ENCODE assay signal across 17 cellular contexts in the genomic region with DNA sequence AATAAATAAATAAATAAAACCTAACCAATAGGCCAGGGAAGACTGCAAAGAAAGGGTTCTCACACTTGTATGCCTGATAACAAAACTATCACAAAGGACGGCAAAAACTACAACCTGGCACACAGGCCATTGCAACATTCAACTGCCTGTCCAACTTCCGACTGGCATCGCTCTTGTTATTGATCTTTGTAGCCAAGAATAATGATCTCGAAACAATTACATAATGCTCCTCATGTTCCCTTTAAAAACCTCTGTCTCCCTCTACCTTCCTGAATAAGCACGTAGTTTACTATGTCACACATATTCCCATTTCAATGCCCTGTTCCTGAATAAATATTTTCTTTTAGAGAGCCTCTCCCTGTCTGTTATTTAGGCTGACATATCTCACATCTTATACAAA.
"Had no signal": no experiment of that assay in that cellular context is flagged by ENCODE, and none has a peak within 500 bp of the region (broad histone marks: within the 10 kb centered on the region; RNA-seq: fewer than 3 reads in every experiment).

No MANE protein-coding gene starts in this region.

- H3K36me3 ChIP-seq: colonic mucosa, gastroesophageal sphincter, heart left ventricle, ovary had no signal

- H3K4me3 ChIP-seq: colonic mucosa, gastroesophageal sphincter, heart left ventricle, ovary, testis had no signal

- H3K27ac ChIP-seq: colonic mucosa, gastroesophageal sphincter, heart left ventricle, ovary, testis had no signal

- H3K27me3 ChIP-seq: colonic mucosa, gastroesophageal sphincter, heart left ventricle, ovary, testis had no signal

- DNase-seq: activated CD4-positive, alpha-beta T cell treated with anti-CD3 and anti-CD28 coated beads, Interleukin-2, amount 10 ng/mL, durations not matched to agents 24 days and 14 days; activated CD8-positive, alpha-beta T cell treated with anti-CD3 and anti-CD28 coated beads for 36 hours; activated naive CD4-positive, alpha-beta T cell treated with anti-CD3 and anti-CD28 coated beads for 36 hours; activated T-cell treated with anti-CD3 and anti-CD28 coated beads, Interleukin-2, amount 50 U/mL, for 24 hours; caudate nucleus; colonic mucosa; heart left ventricle; mesendoderm; naive thymus-derived CD8-positive, alpha-beta T cell; ovary; stimulated activated CD4-positive, alpha-beta T cell treated with anti-CD3 and anti-CD28 coated beads, Interleukin-4, amount 100 ng/mL, for 24 hours; T-helper 2 cell; testis had no signal

- H3K4me1 ChIP-seq: colonic mucosa, gastroesophageal sphincter, heart left ventricle, testis had no signal

- FAIRE-seq: endometrium had no signal

- H3K9me3 ChIP-seq: colonic mucosa, gastroesophageal sphincter, heart left ventricle, ovary, testis had no signal

- ATAC-seq: gastroesophageal sphincter; heart left ventricle; naive thymus-derived CD8-positive, alpha-beta T cell; sciatic nerve; stimulated activated effector memory CD8-positive, alpha-beta T cell treated with anti-CD3 and anti-CD28 coated beads, Interleukin-12 subunit alpha, Interleukin-12 subunit beta, amount 100 ng/mL, for 72 hours had no signal
